ENCODE assay signal across 23 cellular contexts in genomic region chr10:60414111-60414510, GRCh38. TPM values are rescaled to one million over a fixed set of nuclear protein-coding genes. Genes with fewer than 3 reads are reported as not detected.
DNase-seq lines count a peak whose midpoint lies in the region; ATAC-seq and TF ChIP-seq lines count a peak whose summit lies in the region.
"Had no signal": no experiment of that assay in that cellular context is flagged by ENCODE, and none has a peak within 500 bp of the region (broad histone marks: within the 10 kb centered on the region; RNA-seq: fewer than 3 reads in every experiment).

No MANE protein-coding gene starts in this region.

- no peaks in the 10 kb centered on the region for H3K9me3 ChIP-seq in GM23248 (ENCODE audit: low read depth)
- no peaks in the 10 kb centered on the region for H3K9me3 ChIP-seq in SJSA1 (replicated peaks)
- no peaks in the 10 kb centered on the region for H3K9me3 ChIP-seq in smooth muscle cell (replicated peaks; ENCODE audit: low read depth)
- H3K9me3 ChIP-seq: BE2C, esophagus muscularis mucosa, transverse colon had no signal

- no peaks in the 10 kb centered on the region for H3K9me2 ChIP-seq in GM23248 (ENCODE audit: insufficient read depth)

- in situ Hi-C loops in GM23248 (cut with MboI): no loop called here

- H4K20me1 ChIP-seq in GM23248 (ENCODE audit: insufficient read depth) (no peaks in the 10 kb centered on the region), smooth muscle cell (ENCODE audit: low read depth) (peaks cover 17% of the 10 kb centered on the region)

- H3K4me1 ChIP-seq in GM23248 (ENCODE audit: insufficient read depth) (peaks cover 27% of the 10 kb centered on the region), SJSA1 (replicated peaks) (peaks cover 13% of the 10 kb centered on the region), smooth muscle cell (ENCODE audit: low read depth) (peaks cover 7% of the 10 kb centered on the region)
- H3K4me1 ChIP-seq: esophagus muscularis mucosa, neural progenitor cell had no signal

- no peaks in the 10 kb centered on the region for H3K27me3 ChIP-seq in GM23248 (replicated peaks; ENCODE audit: insufficient read depth)
- no peaks in the 10 kb centered on the region for H3K27me3 ChIP-seq in SJSA1 (replicated peaks)
- no peaks in the 10 kb centered on the region for H3K27me3 ChIP-seq in smooth muscle cell (ENCODE audit: low read depth)
- H3K27me3 ChIP-seq: BE2C, esophagus muscularis mucosa, neural progenitor cell, transverse colon had no signal

- H3K79me2 ChIP-seq in GM23248 (ENCODE audit: insufficient read depth) (no peaks in the 10 kb centered on the region), smooth muscle cell (ENCODE audit: low read depth) (no peaks in the 10 kb centered on the region)

- no peak for DNase-seq in GM23248
- no peak for DNase-seq in SJSA1 (ENCODE audit: low read depth in 1 of 2, low spot score in 2 of 2)
- peak; percentile 34 for DNase-seq in glomerular visceral epithelial cell (ENCODE audit: extremely low spot score)
- no peak for DNase-seq in smooth muscle cell (lab: John Stamatoyannopoulos, UW; ENCODE audit: unreplicated experiment)
- no peak for DNase-seq in GDM1 (lab: John Stamatoyannopoulos, UW)
- DNase-seq in NCI-H345 (lab: John Stamatoyannopoulos, UW): no peak
- DNase-seq: activated CD4-positive, CD25-positive, alpha-beta regulatory T cell; activated naive CD4-positive, alpha-beta T cell treated with anti-CD3 and anti-CD28 coated beads, Interleukin-2, amount 10 ng/mL, durations not matched to agents 7 days and 5 days; activated T-cell treated with anti-CD3 and anti-CD28 coated beads, Interleukin-2, amount 50 U/mL, for 4 hours; anterior cingulate cortex; BE2C; GOT3; left cardiac atrium; MV-4-11; NCI-H1694 treated with DMSO at 0.1 percent for 48 hours; NCI-H82; small intestine; stimulated activated CD4-positive, alpha-beta T cell treated with anti-CD3 and anti-CD28 coated beads, Interleukin-4, amount 100 ng/mL, for 1 hour; transverse colon had no signal

- H3K9ac ChIP-seq in GM23248 (no peak overlapping the region), smooth muscle cell (ENCODE audit: low read depth) (no peak overlapping the region)
- H3K9ac ChIP-seq: neural progenitor cell had no signal

- no peaks in the 10 kb centered on the region for H3K36me3 ChIP-seq in GM23248 (ENCODE audit: low read depth)
- no peaks in the 10 kb centered on the region for H3K36me3 ChIP-seq in SJSA1
- no peaks in the 10 kb centered on the region for H3K36me3 ChIP-seq in smooth muscle cell (ENCODE audit: low read depth)
- H3K36me3 ChIP-seq: BE2C, esophagus muscularis mucosa, neural progenitor cell, transverse colon had no signal

- H3K4me2 ChIP-seq in GM23248 (ENCODE audit: unreplicated experiment) (peak overlapping the region; percentile 39), smooth muscle cell (peak overlapping the region; percentile 42)
- H3K4me2 ChIP-seq: neural progenitor cell had no signal

- H2AFZ ChIP-seq in GM23248 (no peak overlapping the region), smooth muscle cell (ENCODE audit: low read depth) (no peak overlapping the region)
- H2AFZ ChIP-seq: neural progenitor cell had no signal

- no peak for TF ChIP-seq CTCF in smooth muscle cell (IDR thresholded peaks at IDR 0.05; ENCODE audit: borderline replicate concordance, insufficient read depth, poor library complexity, severe bottlenecking)

- H3K27ac ChIP-seq in GM23248 (no peak overlapping the region), SJSA1 (peak overlapping the region; percentile 10; the same call in 1 of the 2 replicates), smooth muscle cell (ENCODE audit: low read depth) (peak overlapping the region; percentile 45)
- H3K27ac ChIP-seq: esophagus muscularis mucosa, neural progenitor cell, transverse colon had no signal

- no peak for ATAC-seq in GM18858 (IDR thresholded peaks at IDR 0.05; ENCODE audit: unreplicated experiment)
- ATAC-seq: activated T-cell treated with anti-CD3 and anti-CD28 coated beads, Interleukin-2, amount 50 U/mL, for 4 hours; K562 had no signal

- peaks cover 6% of the 10 kb centered on the region; the same call in 1 of the 2 replicates for H3F3A ChIP-seq in GM23248 (ENCODE audit: insufficient read depth)
- peaks cover 3% of the 10 kb centered on the region for H3F3A ChIP-seq in smooth muscle cell (ENCODE audit: low read depth)

- H3K4me3 ChIP-seq in GM23248: no peak overlapping the region
- no peak overlapping the region for H3K4me3 ChIP-seq in SJSA1
- no peak overlapping the region for H3K4me3 ChIP-seq in smooth muscle cell
- H3K4me3 ChIP-seq: esophagus muscularis mucosa, K562, neural progenitor cell, transverse colon had no signal

- WGBS in GM23248 (ENCODE audit: low coverage in 1 of 2, low lambda C conversion rate in 2 of 2, missing lambda C conversion rate in 2 of 2), 2 experiments: 100% methylated on average over 2 of the region's 2 CpGs
- WGBS in smooth muscle cell (ENCODE audit: low lambda C conversion rate): 90% methylated on average over 2 of the region's 2 CpGs

RNA-seq across cellular contexts. Expression of gene ANK3, which starts 24.4 kb away (rescaled TPM):
- 0.54 TPM in 1 of 2 replicates, not detected in the other for total RNA-seq in GM23248 (2014; rRNA removed; shearing (Covaris generic))
- polyA plus RNA-seq in GM23248 (2016; fragmentation: Nextera tagmentation; extraction: Ambion mirVana) (0.14 and 0.75 TPM in 2 replicates), smooth muscle cell (28.2 and 41.2 TPM in 2 replicates)
- 0.97 TPM in 1 of 2 replicates, not detected in the other for total RNA-seq in SJSA1 (2014; rRNA removed; shearing (Covaris generic))
- total RNA-seq in smooth muscle cell: 85.5 and 86.4 TPM in 2 replicates

Comparison
In these comparisons a context has a peak if more than half of its experiments do, and no peak if none do; other contexts are left out.
1. RNA of gene ANK3, which starts 24.4 kb away (total RNA-seq): 85.5 to 86.4 TPM in smooth muscle cell; 0.97 TPM in SJSA1 and 0.54 TPM in GM23248; every median in the first group is over 10 times any median in the second.